ENCODE assay signal across 20 cellular contexts in the genomic region with DNA sequence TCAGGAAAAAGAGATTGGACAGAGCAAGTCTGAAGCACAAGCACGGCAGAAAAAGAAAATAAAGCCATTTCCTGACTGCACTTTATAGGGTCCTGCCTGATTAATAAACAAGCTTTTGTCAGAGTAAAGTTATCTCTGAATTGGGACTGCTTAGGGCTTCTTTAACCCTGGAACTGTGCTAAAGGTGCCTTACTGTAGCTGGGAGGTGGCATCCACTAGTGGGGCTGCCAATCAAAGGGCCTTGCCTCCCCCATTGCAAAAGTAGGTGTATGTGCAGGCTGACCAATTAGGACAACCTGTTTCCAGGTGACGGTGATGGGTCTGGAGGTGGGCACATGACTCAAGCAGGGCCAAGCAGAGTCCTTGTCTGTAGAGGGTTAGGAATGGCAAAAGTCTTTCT. TPM values are rescaled to one million over a fixed set of nuclear protein-coding genes. Genes with fewer than 3 reads are reported as not detected.
DNase-seq lines count a peak whose midpoint lies in the region; ATAC-seq and TF ChIP-seq lines count a peak whose summit lies in the region.
"Had no signal": no experiment of that assay in that cellular context is flagged by ENCODE, and none has a peak within 500 bp of the region (broad histone marks: within the 10 kb centered on the region; RNA-seq: fewer than 3 reads in every experiment).

No MANE protein-coding gene starts in this region.

- H3K27ac ChIP-seq in liver (ENCODE audit: low read depth in 1 of 2, low read length in 2 of 2) (no peak overlapping the region), upper lobe of right lung (no peak overlapping the region)
- H3K27ac ChIP-seq: BLaER1, SJCRH30 had no signal

- WGBS in liver: 77% methylated on average over 2 of the region's 2 CpGs

- peaks cover 4% of the 10 kb centered on the region for H3K27me3 Mint-ChIP-seq in activated T-helper 17 cell treated with anti-CD3 and anti-CD28 coated beads, Interleukin-2, amount 50 U/mL, for 72 hours

- CTCF ChIA-PET in HEK293T (lab: Yijun Ruan, JAX): no interaction called here

- TF ChIP-seq CTCF in liver (IDR thresholded peaks at IDR 0.05; ENCODE audit: low read depth, low read length, missing input control) (no peak), upper lobe of right lung (IDR thresholded peaks at IDR 0.05) (no peak)

- H3K4me3 ChIP-seq in liver (ENCODE audit: low read depth in 1 of 3, low read length in 3 of 3) (no peak overlapping the region), upper lobe of right lung (no peak overlapping the region)
- H3K4me3 ChIP-seq: BLaER1, MG63, SJCRH30 had no signal

- H3K27me3 ChIP-seq in liver (ENCODE audit: control insufficient read depth in 4 of 4, insufficient read depth in 4 of 4, low read length in 3 of 4) (no peaks in the 10 kb centered on the region), upper lobe of right lung (no peaks in the 10 kb centered on the region)
- H3K27me3 ChIP-seq: MG63, SJCRH30 had no signal

- no peak for DNase-seq in HEK293T (ENCODE audit: extremely low spot score)
- DNase-seq in upper lobe of right lung: no peak
- no peak for DNase-seq in NCI-H524 treated with DMSO at 0.1 percent for 48 hours (lab: John Stamatoyannopoulos, UW)
- no peak for DNase-seq in D341Med (ENCODE audit: low spot score)
- DNase-seq in cerebellar cortex (ENCODE audit: low spot score): no peak
- DNase-seq: Calu3; CD8-positive, alpha-beta T cell; DMS53; MG63; NCI-H1048; NCI-H1436; NCI-H1930; NCI-H226; NCI-H526; SJCRH30 had no signal

- no peaks in the 10 kb centered on the region for H3K36me3 ChIP-seq in liver (ENCODE audit: control insufficient read depth in 4 of 4, insufficient read depth in 3 of 4, low read depth in 1 of 4, low read length in 3 of 4)
- no peaks in the 10 kb centered on the region for H3K36me3 ChIP-seq in upper lobe of right lung
- H3K36me3 ChIP-seq: BLaER1, MG63, SJCRH30 had no signal

- no peaks in the 10 kb centered on the region for H3K9me3 Mint-ChIP-seq in activated T-helper 17 cell treated with anti-CD3 and anti-CD28 coated beads, Interleukin-2, amount 50 U/mL, for 72 hours
- H3K9me3 Mint-ChIP-seq: CD8-positive, alpha-beta T cell had no signal

- H3K4me3 Mint-ChIP-seq in activated T-helper 17 cell treated with anti-CD3 and anti-CD28 coated beads, Interleukin-2, amount 50 U/mL, for 72 hours: no peak overlapping the region
- H3K4me3 Mint-ChIP-seq: CD8-positive, alpha-beta T cell; IgD-negative memory B cell had no signal

- no peak for TF ChIP-seq RAD21 in liver (IDR thresholded peaks at IDR 0.05)

- peaks cover 9% of the 10 kb centered on the region for H3K4me1 Mint-ChIP-seq in activated T-helper 17 cell treated with anti-CD3 and anti-CD28 coated beads, Interleukin-2, amount 50 U/mL, for 72 hours

- no peak for ATAC-seq in activated T-helper 17 cell treated with anti-CD3 and anti-CD28 coated beads, Interleukin-2, amount 50 U/mL, for 72 hours (replicated peaks)
- peak; percentile 36 for ATAC-seq in upper lobe of right lung
- ATAC-seq: CD8-positive, alpha-beta T cell; Panc1 had no signal

- POLR2A ChIA-PET in HEK293T (lab: Yijun Ruan, JAX): no interaction called here

- H3K4me1 ChIP-seq in liver (ENCODE audit: control insufficient read depth in 4 of 4, insufficient read depth in 4 of 4, low read length in 3 of 4): no peaks in the 10 kb centered on the region
- H3K4me1 ChIP-seq in upper lobe of right lung: no peaks in the 10 kb centered on the region

- H3K9me3 ChIP-seq in liver (ENCODE audit: control insufficient read depth in 4 of 4, low read length in 3 of 4) (no peaks in the 10 kb centered on the region), upper lobe of right lung (no peaks in the 10 kb centered on the region)
- H3K9me3 ChIP-seq: BLaER1, MG63, SJCRH30 had no signal

- no peaks in the 10 kb centered on the region for H3K36me3 Mint-ChIP-seq in activated T-helper 17 cell treated with anti-CD3 and anti-CD28 coated beads, Interleukin-2, amount 50 U/mL, for 72 hours (ENCODE audit: low read depth)
- H3K36me3 Mint-ChIP-seq: CD8-positive, alpha-beta T cell; IgD-negative memory B cell had no signal

- no peak overlapping the region for H3K9ac ChIP-seq in liver (ENCODE audit: low read depth in 1 of 2, low read length in 2 of 2)
- H3K9ac ChIP-seq: BLaER1 had no signal

- H3K27ac Mint-ChIP-seq in activated T-helper 17 cell treated with anti-CD3 and anti-CD28 coated beads, Interleukin-2, amount 50 U/mL, for 72 hours: peak overlapping the region; percentile 17
- H3K27ac Mint-ChIP-seq: CD8-positive, alpha-beta T cell had no signal

- intact Hi-C loops in upper lobe of right lung (cut with DNase I): no loop called here

TF ChIP-seq in HEK293T, 16 proteins besides CTCF, POLR2A, EP300 and RAD21:
- TF ChIP-seq L3MBTL2 (conservative IDR thresholded peaks at IDR 0.05) (no peak), ELF4 (IDR thresholded peaks at IDR 0.05) (no peak), SP1 (IDR thresholded peaks at IDR 0.05) (no peak), TARDBP (IDR thresholded peaks at IDR 0.05) (no peak), HDGF (IDR thresholded peaks at IDR 0.05; ENCODE audit: borderline replicate concordance) (no peak)
- TF ChIP-seq, protein P1, sequence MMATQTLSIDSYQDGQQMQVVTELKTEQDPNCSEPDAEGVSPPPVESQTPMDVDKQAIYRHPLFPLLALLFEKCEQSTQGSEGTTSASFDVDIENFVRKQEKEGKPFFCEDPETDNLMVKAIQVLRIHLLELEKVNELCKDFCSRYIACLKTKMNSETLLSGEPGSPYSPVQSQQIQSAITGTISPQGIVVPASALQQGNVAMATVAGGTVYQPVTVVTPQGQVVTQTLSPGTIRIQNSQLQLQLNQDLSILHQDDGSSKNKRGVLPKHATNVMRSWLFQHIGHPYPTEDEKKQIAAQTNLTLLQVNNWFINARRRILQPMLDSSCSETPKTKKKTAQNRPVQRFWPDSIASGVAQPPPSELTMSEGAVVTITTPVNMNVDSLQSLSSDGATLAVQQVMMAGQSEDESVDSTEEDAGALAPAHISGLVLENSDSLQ (IDR thresholded peaks at IDR 0.05): 0 out of 2 replicates have a peak, but pooled peaks have one; percentile 5
TF ChIP-seq in HEK293T: peak in this region for 1.

TF ChIP-seq in liver, 16 proteins besides CTCF, POLR2A, EP300 and RAD21:
- TF ChIP-seq SP1 (IDR thresholded peaks at IDR 0.05) (peak; percentile 56), YY1 (IDR thresholded peaks at IDR 0.05) (no peak)

RNA-seq across cellular contexts. Expression of a gene that starts 57.4 kb away (rescaled TPM):
- total RNA-seq in activated T-helper 17 cell treated with anti-CD3 and anti-CD28 coated beads, Interleukin-2, amount 50 U/mL, for 72 hours: 10 to 100 TPM; 10.4 to 13.5 TPM
- total RNA-seq in liver (10 to 100 TPM; 22.6 to 83.1 TPM), upper lobe of right lung (93.4 TPM)
- 10 to 100 TPM in 1 of 2 donors, 1 to 10 TPM in 1; 7.0 to 16.2 TPM for polyA plus RNA-seq in liver
- polyA plus RNA-seq: IgD-negative memory B cell had no signal
